In genomic region chr1:30888391-30888790, GRCh38 we compare ENCODE assay signal across 1 cellular context.
TF ChIP-seq lines count a peak whose summit lies in the region.

No MANE protein-coding gene starts in this region.

TF ChIP-seq in SK-N-SH, 30 proteins besides CTCF, POLR2A, EP300 and RAD21 (continued from another document):
- no peak for TF ChIP-seq USF1 (IDR thresholded peaks at IDR 0.05; ENCODE audit: borderline replicate concordance, low read depth)
- no peak for TF ChIP-seq USF2 (IDR thresholded peaks at IDR 0.05; ENCODE audit: borderline replicate concordance, low read depth, low read length)
